7 cellular contexts compared by ENCODE assay signal in genomic region chr2:238287702-238288649, GRCh38. TPM values are rescaled to one million over a fixed set of nuclear protein-coding genes. Genes with fewer than 3 reads are reported as not detected.
DNase-seq lines count a peak whose midpoint lies in the region; ATAC-seq, FAIRE-seq and TF ChIP-seq lines count a peak whose summit lies in the region.

A gene with protein sequence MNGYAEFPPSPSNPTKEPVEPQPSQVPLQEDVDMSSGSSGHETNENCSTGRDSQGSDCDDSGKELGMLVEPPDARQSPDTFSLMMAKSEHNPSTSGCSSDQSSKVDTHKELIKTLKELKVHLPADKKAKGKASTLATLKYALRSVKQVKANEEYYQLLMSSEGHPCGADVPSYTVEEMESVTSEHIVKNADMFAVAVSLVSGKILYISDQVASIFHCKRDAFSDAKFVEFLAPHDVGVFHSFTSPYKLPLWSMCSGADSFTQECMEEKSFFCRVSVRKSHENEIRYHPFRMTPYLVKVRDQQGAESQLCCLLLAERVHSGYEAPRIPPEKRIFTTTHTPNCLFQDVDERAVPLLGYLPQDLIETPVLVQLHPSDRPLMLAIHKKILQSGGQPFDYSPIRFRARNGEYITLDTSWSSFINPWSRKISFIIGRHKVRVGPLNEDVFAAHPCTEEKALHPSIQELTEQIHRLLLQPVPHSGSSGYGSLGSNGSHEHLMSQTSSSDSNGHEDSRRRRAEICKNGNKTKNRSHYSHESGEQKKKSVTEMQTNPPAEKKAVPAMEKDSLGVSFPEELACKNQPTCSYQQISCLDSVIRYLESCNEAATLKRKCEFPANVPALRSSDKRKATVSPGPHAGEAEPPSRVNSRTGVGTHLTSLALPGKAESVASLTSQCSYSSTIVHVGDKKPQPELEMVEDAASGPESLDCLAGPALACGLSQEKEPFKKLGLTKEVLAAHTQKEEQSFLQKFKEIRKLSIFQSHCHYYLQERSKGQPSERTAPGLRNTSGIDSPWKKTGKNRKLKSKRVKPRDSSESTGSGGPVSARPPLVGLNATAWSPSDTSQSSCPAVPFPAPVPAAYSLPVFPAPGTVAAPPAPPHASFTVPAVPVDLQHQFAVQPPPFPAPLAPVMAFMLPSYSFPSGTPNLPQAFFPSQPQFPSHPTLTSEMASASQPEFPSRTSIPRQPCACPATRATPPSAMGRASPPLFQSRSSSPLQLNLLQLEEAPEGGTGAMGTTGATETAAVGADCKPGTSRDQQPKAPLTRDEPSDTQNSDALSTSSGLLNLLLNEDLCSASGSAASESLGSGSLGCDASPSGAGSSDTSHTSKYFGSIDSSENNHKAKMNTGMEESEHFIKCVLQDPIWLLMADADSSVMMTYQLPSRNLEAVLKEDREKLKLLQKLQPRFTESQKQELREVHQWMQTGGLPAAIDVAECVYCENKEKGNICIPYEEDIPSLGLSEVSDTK (N-terminal part only) (minus strand): TSS chr2:238288610. CDS start chr2:238277936, 10,674 bp downstream.

- DNase-seq in GDM1 (lab: John Stamatoyannopoulos, UW) = peak; percentile 24
- peak; percentile 95 for DNase-seq in bronchial epithelial cell (ENCODE audit: low read depth)
- peak; percentile 23 for DNase-seq in inferior parietal cortex (ENCODE audit: extremely low spot score)

- H3K27me3 ChIP-seq in HUES64 (ENCODE audit: insufficient read depth, low read length) = peaks cover 8% of the 10 kb centered on the region; the same call in 1 of the 2 replicates
- no peaks in the 10 kb centered on the region for H3K27me3 ChIP-seq in bronchial epithelial cell (ENCODE audit: control insufficient read depth, insufficient read depth, low read length)
- H3K27me3 ChIP-seq in skeletal muscle tissue (ENCODE audit: control insufficient read depth in 3 of 3, insufficient read depth in 3 of 3, low read length in 3 of 3) = no peaks in the 10 kb centered on the region

- H3K36me3 Mint-ChIP-seq in T-helper 1 cell treated with Interleukin-12 subunit alpha and Interleukin-12 subunit beta and Interleukin-4 antibody, amounts not matched to agents 30 μg/mL and 1 μg/mL, for 36 hours (ENCODE audit: low read depth) = no peaks in the 10 kb centered on the region

- peak within 1 kb of the TSS; percentile 95 for H3K4me3 Mint-ChIP-seq in T-helper 1 cell treated with Interleukin-12 subunit alpha and Interleukin-12 subunit beta and Interleukin-4 antibody, amounts not matched to agents 30 μg/mL and 1 μg/mL, for 36 hours

- 5% methylated on average over 65 of the region's 65 CpGs for WGBS in HUES64

- TF ChIP-seq CTCF in bronchial epithelial cell (IDR thresholded peaks at IDR 0.05; ENCODE audit: insufficient read depth, low read length, severe bottlenecking) = peak; percentile 30

- H3K36me3 ChIP-seq in HUES64 (ENCODE audit: insufficient read depth, low read length) = no peaks in the 10 kb centered on the region
- peaks cover 2% of the 10 kb centered on the region for H3K36me3 ChIP-seq in bronchial epithelial cell (ENCODE audit: control insufficient read depth, insufficient read depth, low read length)
- H3K36me3 ChIP-seq in skeletal muscle tissue (ENCODE audit: control insufficient read depth in 3 of 3, insufficient read depth in 3 of 3, low read length in 3 of 3) = peaks cover 0 to 5% (median 0%) of the 10 kb centered on the region in 3 donors

- H3K4me1 ChIP-seq in HUES64 (ENCODE audit: insufficient read depth, low read length) (peaks cover 37% of the 10 kb centered on the region), skeletal muscle tissue (ENCODE audit: control insufficient read depth in 3 of 3, insufficient read depth in 3 of 3, low read length in 3 of 3) (peaks cover 52 to 62% (median 53%) of the 10 kb centered on the region in 3 donors)

- H3K27ac ChIP-seq in HUES64 (ENCODE audit: low read depth, low read length) (peak within 1 kb of the TSS; percentile 73; the same call in 1 of the 2 replicates), skeletal muscle tissue (ENCODE audit: low read depth, low read length) (peak within 1 kb of the TSS; percentile 96)

- H3K9ac ChIP-seq in HUES64 (ENCODE audit: low read depth, low read length) (peak within 1 kb of the TSS; percentile 76), skeletal muscle tissue (ENCODE audit: low read depth in 1 of 3, low read length in 3 of 3) (peak within 1 kb of the TSS; percentile 98 to 100 (median 99))

- peak within 1 kb of the TSS; percentile 75 for H3K4me3 ChIP-seq in HUES64 (ENCODE audit: low read length)
- H3K4me3 ChIP-seq in bronchial epithelial cell (ENCODE audit: low read depth, low read length) = peak within 1 kb of the TSS; percentile 89
- H3K4me3 ChIP-seq in skeletal muscle tissue (ENCODE audit: low read length in 3 of 3) = peak within 1 kb of the TSS; percentile 88 to 95 (median 95)

- H3K9me3 Mint-ChIP-seq in T-helper 1 cell treated with Interleukin-12 subunit alpha and Interleukin-12 subunit beta and Interleukin-4 antibody, amounts not matched to agents 30 μg/mL and 1 μg/mL, for 36 hours = no peaks in the 10 kb centered on the region

- FAIRE-seq in bronchial epithelial cell (lab: Jason Lieb, UNC) = peak; percentile 64

- H3K27ac Mint-ChIP-seq in T-helper 1 cell treated with Interleukin-12 subunit alpha and Interleukin-12 subunit beta and Interleukin-4 antibody, amounts not matched to agents 30 μg/mL and 1 μg/mL, for 36 hours = peak within 1 kb of the TSS; percentile 97

- no peaks in the 10 kb centered on the region for H3K27me3 Mint-ChIP-seq in T-helper 1 cell treated with Interleukin-12 subunit alpha and Interleukin-12 subunit beta and Interleukin-4 antibody, amounts not matched to agents 30 μg/mL and 1 μg/mL, for 36 hours (ENCODE audit: low read depth)

- H3K9me3 ChIP-seq in HUES64 (ENCODE audit: insufficient read depth, low read depth, low read length) = no peaks in the 10 kb centered on the region
- H3K9me3 ChIP-seq in skeletal muscle tissue (ENCODE audit: control insufficient read depth in 3 of 3, low read length in 3 of 3) = no peaks in the 10 kb centered on the region

- peak; percentile 36 for ATAC-seq in GM21423 (IDR thresholded peaks at IDR 0.05; ENCODE audit: unreplicated experiment)

- H3K4me1 Mint-ChIP-seq in T-helper 1 cell treated with Interleukin-12 subunit alpha and Interleukin-12 subunit beta and Interleukin-4 antibody, amounts not matched to agents 30 μg/mL and 1 μg/mL, for 36 hours (ENCODE audit: low read depth) = peaks cover 24% of the 10 kb centered on the region

RNA-seq across cellular contexts. Expression of the gene that starts here (rescaled TPM):
- polyA plus RNA-seq in HUES64 (2013, experiment 1 of 2) = 2.6 TPM
- 2.2 TPM for polyA plus RNA-seq in HUES64 (2013, experiment 2 of 2)
- total RNA-seq in bronchial epithelial cell (11.3 and 19.1 TPM in 2 replicates), skeletal muscle tissue (8.4 TPM)

Comparison
In these comparisons a context has a peak if more than half of its experiments do, and no peak if none do; other contexts are left out.
1. Peak in every context shown above with its lines: DNase-seq, ATAC-seq, H3K4me3 ChIP-seq and H3K27ac ChIP-seq.
2. DNase-seq: peak in every context shown above with its lines; median percentile 95 in bronchial epithelial cell; 24 in GDM1; 23 in inferior parietal cortex.